Comparison of ENCODE assay signal across 9 cellular contexts in genomic region chr3:129481783-129482332, GRCh38. TPM values are rescaled to one million over a fixed set of nuclear protein-coding genes. Genes with fewer than 3 reads are reported as not detected.
DNase-seq lines count a peak whose midpoint lies in the region; ATAC-seq and TF ChIP-seq lines count a peak whose summit lies in the region.
"Had no signal": no experiment of that assay in that cellular context is flagged by ENCODE, and none has a peak within 500 bp of the region (broad histone marks: within the 10 kb centered on the region; RNA-seq: fewer than 3 reads in every experiment).

No MANE protein-coding gene starts in this region.

- no peaks in the 10 kb centered on the region for H3K9me3 ChIP-seq in effector memory CD4-positive, alpha-beta T cell (ENCODE audit: control insufficient read depth, low read length)
- no peaks in the 10 kb centered on the region for H3K9me3 ChIP-seq in parathyroid adenoma (ENCODE audit: control insufficient read depth, low read length)

- no peak overlapping the region for H3K4me2 ChIP-seq in parathyroid adenoma (ENCODE audit: low read length)

- DNase-seq in Right ventricle myocardium inferior (ENCODE audit: missing footprints) (peak; percentile 79), cardiac septum (ENCODE audit: low spot score) (no peak), hippocampal formation (lab: John Stamatoyannopoulos, UW) (no peak), NCI-H1694 (lab: John Stamatoyannopoulos, UW) (no peak), NCI-H774 (lab: John Stamatoyannopoulos, UW) (no peak)
- DNase-seq in effector memory CD4-positive, alpha-beta T cell = peak; percentile 14 to 52 (median 39)

- ATAC-seq in Right ventricle myocardium inferior (peak; percentile 72), GM19452 (IDR thresholded peaks at IDR 0.05; ENCODE audit: unreplicated experiment) (no peak)

- intact Hi-C loops in Right ventricle myocardium inferior (cut with DNase I) = loop anchor here (5.0 kb wide), 1 partner anchor 40 kb away; the partner anchor contains the start of gene IFT122
- intact Hi-C loops in cardiac septum (cut with DNase I) = loop anchor here (5.0 kb wide), 1 partner anchor 40 kb away; the partner anchor contains the start of gene IFT122

- no peak overlapping the region for H3K9ac ChIP-seq in parathyroid adenoma

- H2AFZ ChIP-seq in parathyroid adenoma = no peak overlapping the region

- H3K79me2 ChIP-seq in parathyroid adenoma = no peaks in the 10 kb centered on the region

- no peak for TF ChIP-seq CTCF in parathyroid adenoma (IDR thresholded peaks at IDR 0.05)

- no peaks in the 10 kb centered on the region for H3K27me3 ChIP-seq in effector memory CD4-positive, alpha-beta T cell (replicated peaks; ENCODE audit: control insufficient read depth, insufficient read depth, low read length, poor library complexity, severe bottlenecking)
- no peaks in the 10 kb centered on the region for H3K27me3 ChIP-seq in parathyroid adenoma (ENCODE audit: control insufficient read depth, insufficient read depth, low read length)

- peaks cover 18% of the 10 kb centered on the region for H3K36me3 ChIP-seq in effector memory CD4-positive, alpha-beta T cell (ENCODE audit: control insufficient read depth, insufficient read depth, low read length)
- no peaks in the 10 kb centered on the region for H3K36me3 ChIP-seq in parathyroid adenoma (ENCODE audit: control insufficient read depth, insufficient read depth, low read length)

- peaks cover 10% of the 10 kb centered on the region for H3K4me1 ChIP-seq in effector memory CD4-positive, alpha-beta T cell (ENCODE audit: control insufficient read depth, insufficient read depth, low read length, poor library complexity, severe bottlenecking)
- peaks cover 19% of the 10 kb centered on the region for H3K4me1 ChIP-seq in parathyroid adenoma

- no peak overlapping the region for H3K4me3 ChIP-seq in effector memory CD4-positive, alpha-beta T cell (ENCODE audit: insufficient read depth, low read depth, low read length, poor library complexity, severe bottlenecking)
- H3K4me3 ChIP-seq in parathyroid adenoma (ENCODE audit: low read depth, low read length) = no peak overlapping the region

- peak overlapping the region; percentile 27 for H3K27ac ChIP-seq in effector memory CD4-positive, alpha-beta T cell (ENCODE audit: insufficient read depth, low read length, poor library complexity, severe bottlenecking)
- H3K27ac ChIP-seq in parathyroid adenoma = peak overlapping the region; percentile 53

RNA-seq across cellular contexts. Expression of gene IFT122, which starts 41.8 kb away (rescaled TPM):
- total RNA-seq in Right ventricle myocardium inferior = 19.7 TPM
- 11.0 TPM for total RNA-seq in cardiac septum

RNA-seq across cellular contexts. Expression of gene MBD4, which starts 42.1 kb away (rescaled TPM):
- total RNA-seq in Right ventricle myocardium inferior = 20.2 TPM
- total RNA-seq in cardiac septum = 18.2 TPM

RNA-seq across cellular contexts. Expression of gene RHO, which starts 46.6 kb away (rescaled TPM):
- not detected for total RNA-seq in Right ventricle myocardium inferior
- total RNA-seq in cardiac septum = not detected
- total RNA-seq: NCI-H460 had no signal

RNA-seq across cellular contexts. Expression of gene EFCAB12, which starts 53.4 kb away (rescaled TPM):
- total RNA-seq in Right ventricle myocardium inferior (not detected), cardiac septum (0.16 TPM)
- total RNA-seq: NCI-H460 had no signal

Comparison
In these comparisons a context has a peak if more than half of its experiments do, and no peak if none do; other contexts are left out.
1. DNase-seq: peak in Right ventricle myocardium inferior (single experiment) and effector memory CD4-positive, alpha-beta T cell (3 of 3); none in cardiac septum (single experiment), hippocampal formation (0 of 2), NCI-H1694 (single experiment) and NCI-H774 (single experiment).